ENCODE assay signal across 12 cellular contexts in the genomic region with DNA sequence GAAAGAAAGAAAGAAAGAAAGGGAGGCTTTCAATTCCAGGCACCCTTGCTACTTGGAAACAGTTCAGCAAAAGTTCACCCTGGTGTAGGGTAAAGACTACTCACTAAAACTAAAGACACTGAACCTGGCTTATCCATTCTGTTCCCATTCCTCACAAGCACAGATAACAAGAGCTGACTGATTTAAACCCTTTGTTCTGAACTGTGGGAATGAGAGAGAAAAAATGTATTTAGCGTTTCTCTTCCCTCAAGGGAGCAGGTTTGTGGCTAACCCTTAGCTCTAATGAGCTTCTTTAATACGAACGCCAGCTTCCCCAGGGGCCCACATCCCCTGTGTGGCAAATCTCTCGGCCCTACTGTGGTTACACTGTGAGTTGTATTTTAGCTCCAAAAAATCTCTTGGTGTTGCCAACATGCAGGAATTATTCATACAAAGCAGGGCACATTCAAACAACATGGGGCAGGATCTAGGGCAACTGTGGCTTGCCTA. TPM values are rescaled to one million over a fixed set of nuclear protein-coding genes. Genes with fewer than 3 reads are reported as not detected.
A peak's percentile ranks its signal among the peaks of the same experiment; 100 is the strongest.
DNase-seq lines count a peak whose midpoint lies in the region; ATAC-seq and TF ChIP-seq lines count a peak whose summit lies in the region.
"Had no signal": no experiment of that assay in that cellular context is flagged by ENCODE, and none has a peak within 500 bp of the region (broad histone marks: within the 10 kb centered on the region; RNA-seq: fewer than 3 reads in every experiment).

No MANE protein-coding gene starts in this region.

- H3K4me1 ChIP-seq in ascending aorta: peaks cover 0 to 15% of the 10 kb centered on the region in 2 donors

- DNase-seq in AG20443 (ENCODE audit: low spot score): peak; percentile 77
- DNase-seq in ascending aorta (ENCODE audit: low spot score in 2 of 2): no peak
- peak; percentile 29 for DNase-seq in midbrain (lab: John Stamatoyannopoulos, UW)
- DNase-seq in H7: no peak
- DNase-seq in HUDEP-2 (lab: John Stamatoyannopoulos, UW; ENCODE audit: unreplicated experiment in 76 of 76): no peak
- DNase-seq: Caco-2; effector CD4-positive, alpha-beta T cell; GOT3 had no signal

- H3K27me3 ChIP-seq in ascending aorta (no peaks in the 10 kb centered on the region), H7 (ENCODE audit: control insufficient read depth, insufficient read depth, low read length) (no peaks in the 10 kb centered on the region)

- H3K4me3 ChIP-seq in ascending aorta (no peak overlapping the region), H7 (ENCODE audit: insufficient read depth, low read depth, low read length) (no peak overlapping the region)

- H3K36me3 ChIP-seq in ascending aorta (no peaks in the 10 kb centered on the region), H7 (replicated peaks; ENCODE audit: control insufficient read depth, insufficient read depth, low read length) (no peaks in the 10 kb centered on the region)

- intact Hi-C loops in ascending aorta (cut with DNase I): no loop called here

- TF ChIP-seq CTCF in ascending aorta (IDR thresholded peaks at IDR 0.05): no peak

- peak; percentile 49 for ATAC-seq in GM21390 (IDR thresholded peaks at IDR 0.05; ENCODE audit: unreplicated experiment)
- no peak for ATAC-seq in HG02970 (IDR thresholded peaks at IDR 0.05; ENCODE audit: low FRiP score, unreplicated experiment)
- ATAC-seq in HG03159 (IDR thresholded peaks at IDR 0.05; ENCODE audit: unreplicated experiment): no peak

- peaks cover 0 to 3% of the 10 kb centered on the region in 2 donors for H3K9me3 ChIP-seq in ascending aorta
- H3K9me3 ChIP-seq: Caco-2 had no signal

- H3K27ac ChIP-seq in ascending aorta: peak overlapping the region; percentile 19 to 67
- H3K27ac ChIP-seq: VCaP had no signal

RNA-seq across cellular contexts. Expression of gene PRTFDC1, which starts 23.3 kb away (rescaled TPM):
- total RNA-seq in ascending aorta: 3.6 TPM
- total RNA-seq in H7 (2014; rRNA removed; shearing (Covaris generic)): 12.5 and 13.4 TPM in 2 replicates

Comparison
In these comparisons a context has a peak if more than half of its experiments do, and no peak if none do; other contexts are left out.
1. DNase-seq: peak in AG20443 (single experiment) and midbrain (single experiment); none in ascending aorta (0 of 2), H7 (single experiment) and HUDEP-2 (0 of 76).